Comparison of ENCODE assay signal across 16 cellular contexts in genomic region chr2:180507028-180507427, GRCh38.
"Had no signal": no experiment of that assay in that cellular context is flagged by ENCODE, and none has a peak within 500 bp of the region (broad histone marks: within the 10 kb centered on the region; RNA-seq: fewer than 3 reads in every experiment).

No MANE protein-coding gene starts in this region.

- H3K4me1 Mint-ChIP-seq: activated CD4-positive, alpha-beta T cell treated with anti-CD3 and anti-CD28 coated beads for 36 hours; central memory CD8-positive, alpha-beta T cell; neural progenitor cell had no signal

- H3K9me3 Mint-ChIP-seq: activated CD8-positive, alpha-beta T cell treated with anti-CD3 and anti-CD28 coated beads for 36 hours; activated naive CD4-positive, alpha-beta T cell treated with anti-CD3 and anti-CD28 coated beads for 36 hours; activated T-helper 1 cell treated with anti-CD3 and anti-CD28 coated beads, Interleukin-12 subunit alpha, Interleukin-12 subunit beta, Interleukin-2, Interleukin-4 antibody, amounts not matched to agents 30 ng/mL and 10 ng/mL and 1 ng/mL, durations not matched to agents 14 hours and 24 hours and 36 hours; central memory CD8-positive, alpha-beta T cell; neural progenitor cell had no signal

- H3K27me3 Mint-ChIP-seq: activated CD8-positive, alpha-beta T cell treated with anti-CD3 and anti-CD28 coated beads for 36 hours had no signal

- DNase-seq: activated CD4-positive, alpha-beta T cell treated with anti-CD3 and anti-CD28 coated beads for 36 hours; activated CD8-positive, alpha-beta memory T cell treated with anti-CD3 and anti-CD28 coated beads, Interleukin-2, amount 50 U/mL, for 4 hours; activated CD8-positive, alpha-beta T cell treated with anti-CD3 and anti-CD28 coated beads for 36 hours; activated naive CD4-positive, alpha-beta T cell treated with anti-CD3 and anti-CD28 coated beads for 36 hours; dermis blood vessel endothelial cell; kidney glomerular epithelial cell; midbrain; ovary; stimulated activated CD4-positive, alpha-beta T cell treated with anti-CD3 and anti-CD28 coated beads, Interleukin-2, amount 100 ng/mL, for 48 hours; stimulated activated naive CD8-positive, alpha-beta T cell treated with anti-CD3 and anti-CD28 coated beads, Interleukin-15, Interleukin-2, amounts not matched to agents 100 U/mL and 50 U/mL, for 24 hours; T-helper 9 cell; upper lobe of right lung; WERI-Rb-1 had no signal

- H3K27ac Mint-ChIP-seq: activated CD4-positive, alpha-beta T cell treated with anti-CD3 and anti-CD28 coated beads for 36 hours; activated CD8-positive, alpha-beta T cell treated with anti-CD3 and anti-CD28 coated beads for 36 hours; activated naive CD4-positive, alpha-beta T cell treated with anti-CD3 and anti-CD28 coated beads for 36 hours; activated T-helper 1 cell treated with anti-CD3 and anti-CD28 coated beads, Interleukin-12 subunit alpha, Interleukin-12 subunit beta, Interleukin-2, Interleukin-4 antibody, amounts not matched to agents 30 ng/mL and 10 ng/mL and 1 ng/mL, durations not matched to agents 14 hours and 24 hours and 36 hours; neural progenitor cell had no signal

- H3K4me3 Mint-ChIP-seq: activated CD4-positive, alpha-beta T cell treated with anti-CD3 and anti-CD28 coated beads for 36 hours; activated CD8-positive, alpha-beta T cell treated with anti-CD3 and anti-CD28 coated beads for 36 hours; activated naive CD4-positive, alpha-beta T cell treated with anti-CD3 and anti-CD28 coated beads for 36 hours; activated T-helper 1 cell treated with anti-CD3 and anti-CD28 coated beads, Interleukin-12 subunit alpha, Interleukin-12 subunit beta, Interleukin-2, Interleukin-4 antibody, amounts not matched to agents 30 ng/mL and 10 ng/mL and 1 ng/mL, durations not matched to agents 14 hours and 24 hours and 36 hours; central memory CD8-positive, alpha-beta T cell; neural progenitor cell had no signal

- H3K36me3 Mint-ChIP-seq: neural progenitor cell had no signal

- H3K27ac ChIP-seq: neural progenitor cell, ovary, upper lobe of right lung, WERI-Rb-1 had no signal
